In the genomic region with DNA sequence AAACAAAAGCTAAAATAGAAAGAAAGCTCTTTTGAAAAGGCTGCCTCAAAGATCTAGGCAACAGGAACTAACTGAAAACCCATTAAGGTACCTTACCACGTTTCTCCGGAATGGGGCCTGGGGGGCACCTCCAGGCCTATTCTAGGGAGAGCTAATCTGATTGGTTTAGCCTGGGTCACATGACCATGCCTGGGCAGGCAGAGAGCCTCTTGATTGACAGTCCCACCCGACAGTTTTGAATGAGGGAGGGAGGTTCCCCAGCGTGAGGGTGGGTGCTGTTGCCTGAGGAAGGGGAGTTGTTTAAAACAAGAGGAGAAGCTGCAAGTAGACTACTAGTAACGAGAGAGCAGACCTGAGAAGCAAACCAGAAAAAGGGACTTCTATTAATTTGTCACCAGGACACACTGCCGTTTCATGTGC, we compare ENCODE assay signal across 1 cellular context.
TF ChIP-seq lines count a peak whose summit lies in the region.

No MANE protein-coding gene starts in this region.

TF ChIP-seq in SK-N-SH, 30 proteins besides CTCF, POLR2A, EP300 and RAD21 (continued from another document):
- TF ChIP-seq FOXJ3 (CRISPR knock-in tag; IDR thresholded peaks at IDR 0.05) (no peak), FOSL2 (IDR thresholded peaks at IDR 0.05; ENCODE audit: borderline replicate concordance, low read depth) (no peak), SMC3 (IDR thresholded peaks at IDR 0.05; ENCODE audit: low read depth, low read length) (no peak), CHD2 (IDR thresholded peaks at IDR 0.05; ENCODE audit: low read length, partially characterized antibody) (no peak), NRF1 (IDR thresholded peaks at IDR 0.05; ENCODE audit: low read depth, low read length) (no peak), MEF2A (IDR thresholded peaks at IDR 0.05; ENCODE audit: borderline replicate concordance, low read depth) (no peak)
- TF ChIP-seq, protein P1, sequence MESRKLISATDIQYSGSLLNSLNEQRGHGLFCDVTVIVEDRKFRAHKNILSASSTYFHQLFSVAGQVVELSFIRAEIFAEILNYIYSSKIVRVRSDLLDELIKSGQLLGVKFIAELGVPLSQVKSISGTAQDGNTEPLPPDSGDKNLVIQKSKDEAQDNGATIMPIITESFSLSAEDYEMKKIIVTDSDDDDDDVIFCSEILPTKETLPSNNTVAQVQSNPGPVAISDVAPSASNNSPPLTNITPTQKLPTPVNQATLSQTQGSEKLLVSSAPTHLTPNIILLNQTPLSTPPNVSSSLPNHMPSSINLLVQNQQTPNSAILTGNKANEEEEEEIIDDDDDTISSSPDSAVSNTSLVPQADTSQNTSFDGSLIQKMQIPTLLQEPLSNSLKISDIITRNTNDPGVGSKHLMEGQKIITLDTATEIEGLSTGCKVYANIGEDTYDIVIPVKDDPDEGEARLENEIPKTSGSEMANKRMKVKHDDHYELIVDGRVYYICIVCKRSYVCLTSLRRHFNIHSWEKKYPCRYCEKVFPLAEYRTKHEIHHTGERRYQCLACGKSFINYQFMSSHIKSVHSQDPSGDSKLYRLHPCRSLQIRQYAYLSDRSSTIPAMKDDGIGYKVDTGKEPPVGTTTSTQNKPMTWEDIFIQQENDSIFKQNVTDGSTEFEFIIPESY (IDR thresholded peaks at IDR 0.05; ENCODE audit: borderline replicate concordance, low read depth), result no peak
- TF ChIP-seq, protein P2, sequence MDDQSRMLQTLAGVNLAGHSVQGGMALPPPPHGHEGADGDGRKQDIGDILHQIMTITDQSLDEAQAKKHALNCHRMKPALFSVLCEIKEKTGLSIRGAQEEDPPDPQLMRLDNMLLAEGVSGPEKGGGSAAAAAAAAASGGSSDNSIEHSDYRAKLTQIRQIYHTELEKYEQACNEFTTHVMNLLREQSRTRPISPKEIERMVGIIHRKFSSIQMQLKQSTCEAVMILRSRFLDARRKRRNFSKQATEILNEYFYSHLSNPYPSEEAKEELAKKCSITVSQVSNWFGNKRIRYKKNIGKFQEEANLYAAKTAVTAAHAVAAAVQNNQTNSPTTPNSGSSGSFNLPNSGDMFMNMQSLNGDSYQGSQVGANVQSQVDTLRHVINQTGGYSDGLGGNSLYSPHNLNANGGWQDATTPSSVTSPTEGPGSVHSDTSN (IDR thresholded peaks at IDR 0.05), result peak; percentile 75
